28 cellular contexts compared by ENCODE assay signal in the genomic region with DNA sequence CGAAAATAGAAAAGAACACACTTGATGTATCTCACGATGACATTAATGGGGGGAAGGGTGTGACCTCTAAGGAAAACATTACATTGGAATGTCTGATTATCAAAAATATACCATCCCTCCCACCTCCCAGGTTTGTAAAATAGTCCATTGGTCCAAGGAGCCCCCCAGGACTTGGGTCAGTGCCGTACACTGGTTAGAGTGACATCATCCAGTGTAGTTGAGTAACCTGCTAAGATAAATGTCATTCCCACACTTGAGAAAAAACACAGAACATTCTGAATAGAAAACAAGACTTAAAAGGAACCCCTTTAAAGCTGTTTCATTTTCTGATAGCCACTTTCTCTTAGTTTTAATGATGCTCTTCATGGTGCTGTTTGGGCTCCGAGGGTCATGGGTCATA. TPM values are rescaled to one million over a fixed set of nuclear protein-coding genes. Genes with fewer than 3 reads are reported as not detected.
"Had no signal": no experiment of that assay in that cellular context is flagged by ENCODE, and none has a peak within 500 bp of the region (broad histone marks: within the 10 kb centered on the region; RNA-seq: fewer than 3 reads in every experiment).

No MANE protein-coding gene starts in this region.

- DNase-seq: activated B cell treated with CpG ODN at 0.5 μM for 24 hours; activated CD4-positive, alpha-beta T cell treated with anti-CD3 and anti-CD28 coated beads for 1 hour; activated CD4-positive, alpha-beta T cell treated with anti-CD3 and anti-CD28 coated beads, Interleukin-2, amount 10 ng/mL, durations not matched to agents 24 days and 14 days; activated CD4-positive, alpha-beta T cell treated with anti-CD3 and anti-CD28 coated beads, Interleukin-2, amount 50 U/mL, for 48 hours; activated gamma-delta T cell; activated naive CD4-positive, alpha-beta T cell treated with anti-CD3 and anti-CD28 coated beads for 36 hours; activated naive CD8-positive, alpha-beta T cell treated with anti-CD3 and anti-CD28 coated beads for 36 hours; activated T-cell treated with anti-CD3 and anti-CD28 coated beads for 4 hours; activated T-cell treated with anti-CD3 and anti-CD28 coated beads, Interleukin-2, amount 50 U/mL, for 48 hours; amniotic stem cell; body of pancreas; central memory CD4-positive, alpha-beta T cell; KG1; NCI-H1048; NCI-H146; NCI-H187 treated with DMSO at 0.1 percent for 48 hours; NCI-H2171; NCI-H345; NCI-H510A; NCI-H69; PC-3; SHP77; T-helper 17 cell; T-helper 9 cell had no signal

- H3K4me3 ChIP-seq: ascending aorta, body of pancreas had no signal

- FAIRE-seq: bronchial epithelial cell, RCC 7860 had no signal

- H3K4me1 ChIP-seq: ascending aorta had no signal

- H3K27me3 ChIP-seq: ascending aorta, body of pancreas had no signal

- H3K27ac ChIP-seq: ascending aorta, body of pancreas had no signal

- ATAC-seq: activated T-helper 17 cell treated with anti-CD3 and anti-CD28 coated beads, Interleukin-2, amount 50 U/mL, for 72 hours; body of pancreas; PC-3; T-helper 17 cell had no signal

- H3K9me3 ChIP-seq: ascending aorta, body of pancreas had no signal

RNA-seq across cellular contexts. Expression of gene INKA2, which starts 31.7 kb away (rescaled TPM):
- total RNA-seq: ascending aorta had no signal
